Comparison of ENCODE assay signal across 12 cellular contexts in the genomic region with DNA sequence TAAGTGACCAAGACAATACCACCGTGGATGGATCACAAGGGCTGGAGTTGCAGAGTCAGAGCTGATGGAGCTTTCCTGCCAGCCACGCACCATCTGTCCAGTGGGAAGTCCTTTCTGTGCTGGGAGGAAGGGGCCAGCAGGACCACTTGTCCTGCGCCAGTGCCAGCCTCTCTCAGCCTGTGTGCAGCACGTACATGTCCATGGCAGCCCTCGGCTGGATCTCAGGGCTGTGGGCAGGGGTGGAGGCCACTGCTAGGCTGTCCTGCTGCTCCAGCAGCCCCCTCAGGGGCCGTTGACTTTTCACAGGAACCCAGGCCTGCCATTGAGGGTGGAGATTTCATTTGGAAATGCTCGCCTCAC. TPM values are rescaled to one million over a fixed set of nuclear protein-coding genes. Genes with fewer than 3 reads are reported as not detected.
DNase-seq lines count a peak whose midpoint lies in the region; ATAC-seq and TF ChIP-seq lines count a peak whose summit lies in the region.
"Had no signal": no experiment of that assay in that cellular context is flagged by ENCODE, and none has a peak within 500 bp of the region (broad histone marks: within the 10 kb centered on the region; RNA-seq: fewer than 3 reads in every experiment).

No MANE protein-coding gene starts in this region.

- H3K9me3 ChIP-seq in right cardiac atrium (ENCODE audit: control insufficient read depth, low read length) (no peaks in the 10 kb centered on the region), right atrium auricular region (no peaks in the 10 kb centered on the region), esophagus squamous epithelium (no peaks in the 10 kb centered on the region)
- H3K9me3 ChIP-seq: ovary had no signal

- H3K27me3 Mint-ChIP-seq in WTC11 (ENCODE audit: low read depth), result no peaks in the 10 kb centered on the region

- H3K4me1 Mint-ChIP-seq in WTC11, result peaks cover 45% of the 10 kb centered on the region
- H3K4me1 Mint-ChIP-seq: activated CD4-positive, alpha-beta memory T cell treated with anti-CD3 and anti-CD28 coated beads, Interleukin-2, amount 10 ng/mL, durations not matched to agents 7 days and 5 days had no signal

- H3K36me3 ChIP-seq in right atrium auricular region, result no peaks in the 10 kb centered on the region
- H3K36me3 ChIP-seq in esophagus squamous epithelium, result no peaks in the 10 kb centered on the region
- H3K36me3 ChIP-seq in rectal smooth muscle tissue (ENCODE audit: control insufficient read depth, insufficient read depth, low read length), result no peaks in the 10 kb centered on the region
- H3K36me3 ChIP-seq: ovary had no signal

- TF ChIP-seq CTCF in right atrium auricular region (IDR thresholded peaks at IDR 0.05), result no peak
- no peak for TF ChIP-seq CTCF in esophagus squamous epithelium (IDR thresholded peaks at IDR 0.05)
- TF ChIP-seq CTCF in WTC11 (IDR thresholded peaks at IDR 0.05), result no peak

- CTCF ChIA-PET in WTC11 (lab: Charles Lee), result no interaction called here

- no peak overlapping the region for H3K27ac Mint-ChIP-seq in WTC11
- H3K27ac Mint-ChIP-seq: activated CD4-positive, alpha-beta memory T cell treated with anti-CD3 and anti-CD28 coated beads, Interleukin-2, amount 10 ng/mL, durations not matched to agents 7 days and 5 days; activated T-helper 2 cell treated with anti-CD3 and anti-CD28 coated beads, Interferon-gamma antibody, Interleukin-2, Interleukin-4, amounts not matched to agents 10 μg/mL and 5 μg/mL and 100 μg/mL, durations not matched to agents 14 hours and 24 hours and 36 hours had no signal

- DNase-seq in right cardiac atrium (no peak), right atrium auricular region (ENCODE audit: low spot score) (no peak), esophagus squamous epithelium (lab: John Stamatoyannopoulos, UW) (no peak), WTC11 (ENCODE audit: low spot score) (no peak), T-helper 1 cell (no peak)
- DNase-seq: ACHN; activated CD4-positive, alpha-beta memory T cell treated with anti-CD3 and anti-CD28 coated beads, Interleukin-2, amount 10 ng/mL, durations not matched to agents 7 days and 5 days; ovary had no signal

- H3K9ac ChIP-seq in rectal smooth muscle tissue (ENCODE audit: low read length), result no peak overlapping the region

- H3K4me3 ChIP-seq in right cardiac atrium (ENCODE audit: low read length), result no peak overlapping the region
- H3K4me3 ChIP-seq in right atrium auricular region, result no peak overlapping the region
- no peak overlapping the region for H3K4me3 ChIP-seq in esophagus squamous epithelium
- H3K4me3 ChIP-seq in rectal smooth muscle tissue (ENCODE audit: low read length), result no peak overlapping the region
- H3K4me3 ChIP-seq: ovary had no signal

- no peaks in the 10 kb centered on the region for H3K36me3 Mint-ChIP-seq in WTC11

- 82% methylated on average over 7 of the region's 7 CpGs for WGBS in right cardiac atrium
- WGBS in esophagus squamous epithelium, 2 donors, result 78 to 83% methylated on average over 4 to 6 of the region's 7 CpGs

- POLR2A ChIA-PET in WTC11 (lab: Charles Lee), result no interaction called here

- no peak overlapping the region for H3K4me3 Mint-ChIP-seq in WTC11
- H3K4me3 Mint-ChIP-seq: activated CD4-positive, alpha-beta memory T cell treated with anti-CD3 and anti-CD28 coated beads, Interleukin-2, amount 10 ng/mL, durations not matched to agents 7 days and 5 days had no signal

- TF ChIP-seq POLR2A in esophagus squamous epithelium (IDR thresholded peaks at IDR 0.05), result no peak

- H3K27me3 ChIP-seq in right cardiac atrium (ENCODE audit: control insufficient read depth, insufficient read depth) (no peaks in the 10 kb centered on the region), right atrium auricular region (no peaks in the 10 kb centered on the region), esophagus squamous epithelium (no peaks in the 10 kb centered on the region), rectal smooth muscle tissue (ENCODE audit: control insufficient read depth, insufficient read depth, low read length) (no peaks in the 10 kb centered on the region)
- H3K27me3 ChIP-seq: ovary had no signal

- H3K4me1 ChIP-seq in right cardiac atrium (ENCODE audit: control insufficient read depth, insufficient read depth, low read length), result peaks cover 8% of the 10 kb centered on the region
- peaks cover 0 to 25% of the 10 kb centered on the region in 2 donors for H3K4me1 ChIP-seq in right atrium auricular region
- H3K4me1 ChIP-seq in esophagus squamous epithelium, result peaks cover 11 to 58% (median 30%) of the 10 kb centered on the region in 3 donors
- H3K4me1 ChIP-seq in rectal smooth muscle tissue (ENCODE audit: control insufficient read depth, insufficient read depth, low read length), result peaks cover 2% of the 10 kb centered on the region

- no peak overlapping the region for H3K27ac ChIP-seq in right cardiac atrium (ENCODE audit: low read length)
- peak overlapping the region in 1 of 2 donors; percentile 30 for H3K27ac ChIP-seq in right atrium auricular region
- peak overlapping the region; percentile 31 to 75 (median 72) for H3K27ac ChIP-seq in esophagus squamous epithelium
- peak overlapping the region; percentile 6 for H3K27ac ChIP-seq in rectal smooth muscle tissue (ENCODE audit: low read depth, low read length)

- no peaks in the 10 kb centered on the region for H3K9me3 Mint-ChIP-seq in WTC11
- H3K9me3 Mint-ChIP-seq: activated CD4-positive, alpha-beta memory T cell treated with anti-CD3 and anti-CD28 coated beads, Interleukin-2, amount 10 ng/mL, durations not matched to agents 7 days and 5 days; activated T-helper 2 cell treated with anti-CD3 and anti-CD28 coated beads, Interferon-gamma antibody, Interleukin-2, Interleukin-4, amounts not matched to agents 10 μg/mL and 5 μg/mL and 100 μg/mL, durations not matched to agents 14 hours and 24 hours and 36 hours had no signal

- ATAC-seq in right cardiac atrium (peak; percentile 9 to 12), WTC11 (no peak), HG03175 (IDR thresholded peaks at IDR 0.05; ENCODE audit: unreplicated experiment) (no peak), GM19328 (IDR thresholded peaks at IDR 0.05; ENCODE audit: unreplicated experiment) (no peak)

- intact Hi-C loops in right cardiac atrium (cut with DNase I) (no loop called here), esophagus squamous epithelium (cut with DNase I) (no loop called here)

TF ChIP-seq in WTC11, 78 proteins besides CTCF, POLR2A, EP300 and RAD21 (continues in another document):
- TF ChIP-seq ZMAT4 (CRISPR knock-in tag; IDR thresholded peaks at IDR 0.05) (no peak), NFATC4 (CRISPR knock-in tag; IDR thresholded peaks at IDR 0.05) (no peak), MLX (CRISPR knock-in tag; IDR thresholded peaks at IDR 0.05) (no peak), GRHL2 (CRISPR knock-in tag; IDR thresholded peaks at IDR 0.05; ENCODE audit: insufficient replicate concordance, severe bottlenecking) (no peak), TCF7 (CRISPR knock-in tag; IDR thresholded peaks at IDR 0.05; ENCODE audit: low read depth) (no peak), TEAD1 (CRISPR knock-in tag; IDR thresholded peaks at IDR 0.05) (no peak), JUN (CRISPR knock-in tag; IDR thresholded peaks at IDR 0.05) (no peak), ZNF121 (CRISPR knock-in tag; IDR thresholded peaks at IDR 0.05) (no peak), SP1 (CRISPR knock-in tag; conservative IDR thresholded peaks at IDR 0.05) (no peak), ZNF232 (CRISPR knock-in tag; IDR thresholded peaks at IDR 0.05) (no peak), STAT6 (CRISPR knock-in tag; conservative IDR thresholded peaks at IDR 0.05; ENCODE audit: low read depth) (no peak), ZBTB21 (CRISPR knock-in tag; IDR thresholded peaks at IDR 0.05; ENCODE audit: borderline replicate concordance) (no peak)
- TF ChIP-seq, protein P1, sequence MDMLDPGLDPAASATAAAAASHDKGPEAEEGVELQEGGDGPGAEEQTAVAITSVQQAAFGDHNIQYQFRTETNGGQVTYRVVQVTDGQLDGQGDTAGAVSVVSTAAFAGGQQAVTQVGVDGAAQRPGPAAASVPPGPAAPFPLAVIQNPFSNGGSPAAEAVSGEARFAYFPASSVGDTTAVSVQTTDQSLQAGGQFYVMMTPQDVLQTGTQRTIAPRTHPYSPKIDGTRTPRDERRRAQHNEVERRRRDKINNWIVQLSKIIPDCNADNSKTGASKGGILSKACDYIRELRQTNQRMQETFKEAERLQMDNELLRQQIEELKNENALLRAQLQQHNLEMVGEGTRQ (CRISPR knock-in tag; IDR thresholded peaks at IDR 0.05), result no peak

RNA-seq across cellular contexts. Expression of gene RAB31, which starts 33.3 kb away (rescaled TPM):
- total RNA-seq in right cardiac atrium (10 to 100 TPM; 21.5 to 42.3 (median 26.0) TPM), right atrium auricular region (10 to 100 TPM in 1 of 2 donors, 1 to 10 TPM in 1; 9.9 to 29.2 TPM), esophagus squamous epithelium (10 to 100 TPM; 17.4 to 76.0 (median 45.0) TPM), WTC11 (2021) (30.8 to 34.9 TPM (median 32.9 TPM) in 3 replicates)
- 9.1 TPM for polyA plus RNA-seq in right cardiac atrium

Comparison
In these comparisons a context has a peak if more than half of its experiments do, and no peak if none do; other contexts are left out.
1. ATAC-seq: peak in right cardiac atrium (2 of 2); none in WTC11 (single experiment), HG03175 (single experiment) and GM19328 (single experiment).